In the genomic region with DNA sequence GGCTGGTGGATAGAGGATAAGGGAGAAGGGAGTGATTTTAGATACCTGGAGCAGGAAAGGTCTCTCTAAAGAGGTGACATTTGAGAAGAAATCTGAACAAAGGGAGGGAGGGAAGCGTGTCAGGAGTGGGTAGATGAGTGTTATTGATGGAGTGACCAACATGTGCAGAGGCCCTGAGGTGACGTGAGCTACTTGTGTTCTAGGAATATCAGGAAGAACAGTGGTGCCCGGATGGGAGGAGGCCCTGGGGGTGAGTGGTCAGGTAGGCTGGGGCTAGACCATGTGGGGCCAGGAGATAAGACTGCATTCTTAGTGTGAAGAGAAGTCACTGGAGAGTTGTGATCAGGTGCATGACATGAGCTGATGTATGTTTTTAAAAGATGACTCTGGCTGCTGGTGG, we compare ENCODE assay signal across 1 cellular context.
A peak's percentile ranks its signal among the peaks of the same experiment; 100 is the strongest.
TF ChIP-seq lines count a peak whose summit lies in the region.

No MANE protein-coding gene starts in this region.

TF ChIP-seq in K562, 482 proteins besides CTCF, POLR2A, EP300 and RAD21 (continued from another document and continues in another):
- TF ChIP-seq, protein P1, sequence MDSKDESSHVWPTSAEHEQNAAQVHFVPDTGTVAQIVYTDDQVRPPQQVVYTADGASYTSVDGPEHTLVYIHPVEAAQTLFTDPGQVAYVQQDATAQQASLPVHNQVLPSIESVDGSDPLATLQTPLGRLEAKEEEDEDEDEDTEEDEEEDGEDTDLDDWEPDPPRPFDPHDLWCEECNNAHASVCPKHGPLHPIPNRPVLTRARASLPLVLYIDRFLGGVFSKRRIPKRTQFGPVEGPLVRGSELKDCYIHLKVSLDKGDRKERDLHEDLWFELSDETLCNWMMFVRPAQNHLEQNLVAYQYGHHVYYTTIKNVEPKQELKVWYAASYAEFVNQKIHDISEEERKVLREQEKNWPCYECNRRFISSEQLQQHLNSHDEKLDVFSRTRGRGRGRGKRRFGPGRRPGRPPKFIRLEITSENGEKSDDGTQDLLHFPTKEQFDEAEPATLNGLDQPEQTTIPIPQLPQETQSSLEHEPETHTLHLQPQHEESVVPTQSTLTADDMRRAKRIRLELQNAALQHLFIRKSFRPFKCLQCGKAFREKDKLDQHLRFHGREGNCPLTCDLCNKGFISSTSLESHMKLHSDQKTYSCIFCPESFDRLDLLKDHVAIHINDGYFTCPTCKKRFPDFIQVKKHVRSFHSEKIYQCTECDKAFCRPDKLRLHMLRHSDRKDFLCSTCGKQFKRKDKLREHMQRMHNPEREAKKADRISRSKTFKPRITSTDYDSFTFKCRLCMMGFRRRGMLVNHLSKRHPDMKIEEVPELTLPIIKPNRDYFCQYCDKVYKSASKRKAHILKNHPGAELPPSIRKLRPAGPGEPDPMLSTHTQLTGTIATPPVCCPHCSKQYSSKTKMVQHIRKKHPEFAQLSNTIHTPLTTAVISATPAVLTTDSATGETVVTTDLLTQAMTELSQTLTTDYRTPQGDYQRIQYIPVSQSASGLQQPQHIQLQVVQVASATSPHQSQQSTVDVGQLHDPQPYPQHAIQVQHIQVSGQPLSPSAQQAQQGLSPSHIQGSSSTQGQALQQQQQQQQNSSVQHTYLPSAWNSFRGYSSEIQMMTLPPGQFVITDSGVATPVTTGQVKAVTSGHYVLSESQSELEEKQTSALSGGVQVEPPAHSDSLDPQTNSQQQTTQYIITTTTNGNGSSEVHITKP (IDR thresholded peaks at IDR 0.05; ENCODE audit: partially characterized antibody) = no peak
- no peak for TF ChIP-seq HOXB6 (CRISPR knock-in tag; IDR thresholded peaks at IDR 0.05; ENCODE audit: borderline replicate concordance)
- TF ChIP-seq MYNN (IDR thresholded peaks at IDR 0.05) = peak; percentile 68; the same call in 1 of the 2 replicates
- no peak for TF ChIP-seq MYNN (CRISPR knock-in tag; IDR thresholded peaks at IDR 0.05)
- no peak for TF ChIP-seq SMAD2 (IDR thresholded peaks at IDR 0.05; ENCODE audit: low read depth, low read length)
- TF ChIP-seq, protein P2, sequence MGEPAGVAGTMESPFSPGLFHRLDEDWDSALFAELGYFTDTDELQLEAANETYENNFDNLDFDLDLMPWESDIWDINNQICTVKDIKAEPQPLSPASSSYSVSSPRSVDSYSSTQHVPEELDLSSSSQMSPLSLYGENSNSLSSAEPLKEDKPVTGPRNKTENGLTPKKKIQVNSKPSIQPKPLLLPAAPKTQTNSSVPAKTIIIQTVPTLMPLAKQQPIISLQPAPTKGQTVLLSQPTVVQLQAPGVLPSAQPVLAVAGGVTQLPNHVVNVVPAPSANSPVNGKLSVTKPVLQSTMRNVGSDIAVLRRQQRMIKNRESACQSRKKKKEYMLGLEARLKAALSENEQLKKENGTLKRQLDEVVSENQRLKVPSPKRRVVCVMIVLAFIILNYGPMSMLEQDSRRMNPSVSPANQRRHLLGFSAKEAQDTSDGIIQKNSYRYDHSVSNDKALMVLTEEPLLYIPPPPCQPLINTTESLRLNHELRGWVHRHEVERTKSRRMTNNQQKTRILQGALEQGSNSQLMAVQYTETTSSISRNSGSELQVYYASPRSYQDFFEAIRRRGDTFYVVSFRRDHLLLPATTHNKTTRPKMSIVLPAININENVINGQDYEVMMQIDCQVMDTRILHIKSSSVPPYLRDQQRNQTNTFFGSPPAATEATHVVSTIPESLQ (CRISPR knock-in tag; IDR thresholded peaks at IDR 0.05) = no peak
- TF ChIP-seq STAG1 (CRISPR knock-in tag; IDR thresholded peaks at IDR 0.05; ENCODE audit: borderline replicate concordance) = no peak
- no peak for TF ChIP-seq ZNF316 (IDR thresholded peaks at IDR 0.05)
- TF ChIP-seq, protein P3, sequence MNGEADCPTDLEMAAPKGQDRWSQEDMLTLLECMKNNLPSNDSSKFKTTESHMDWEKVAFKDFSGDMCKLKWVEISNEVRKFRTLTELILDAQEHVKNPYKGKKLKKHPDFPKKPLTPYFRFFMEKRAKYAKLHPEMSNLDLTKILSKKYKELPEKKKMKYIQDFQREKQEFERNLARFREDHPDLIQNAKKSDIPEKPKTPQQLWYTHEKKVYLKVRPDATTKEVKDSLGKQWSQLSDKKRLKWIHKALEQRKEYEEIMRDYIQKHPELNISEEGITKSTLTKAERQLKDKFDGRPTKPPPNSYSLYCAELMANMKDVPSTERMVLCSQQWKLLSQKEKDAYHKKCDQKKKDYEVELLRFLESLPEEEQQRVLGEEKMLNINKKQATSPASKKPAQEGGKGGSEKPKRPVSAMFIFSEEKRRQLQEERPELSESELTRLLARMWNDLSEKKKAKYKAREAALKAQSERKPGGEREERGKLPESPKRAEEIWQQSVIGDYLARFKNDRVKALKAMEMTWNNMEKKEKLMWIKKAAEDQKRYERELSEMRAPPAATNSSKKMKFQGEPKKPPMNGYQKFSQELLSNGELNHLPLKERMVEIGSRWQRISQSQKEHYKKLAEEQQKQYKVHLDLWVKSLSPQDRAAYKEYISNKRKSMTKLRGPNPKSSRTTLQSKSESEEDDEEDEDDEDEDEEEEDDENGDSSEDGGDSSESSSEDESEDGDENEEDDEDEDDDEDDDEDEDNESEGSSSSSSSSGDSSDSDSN (IDR thresholded peaks at IDR 0.05; ENCODE audit: borderline replicate concordance in 1 of 2, low read depth in 2 of 2, low read length in 2 of 2) = no peak
- no peak for TF ChIP-seq ETV6 (IDR thresholded peaks at IDR 0.05; ENCODE audit: borderline replicate concordance in 1 of 2, low read depth in 2 of 2, low read length in 1 of 2)
- TF ChIP-seq ETV6 (CRISPR knock-in tag; IDR thresholded peaks at IDR 0.05; ENCODE audit: borderline replicate concordance) = no peak
- TF ChIP-seq, protein P4, sequence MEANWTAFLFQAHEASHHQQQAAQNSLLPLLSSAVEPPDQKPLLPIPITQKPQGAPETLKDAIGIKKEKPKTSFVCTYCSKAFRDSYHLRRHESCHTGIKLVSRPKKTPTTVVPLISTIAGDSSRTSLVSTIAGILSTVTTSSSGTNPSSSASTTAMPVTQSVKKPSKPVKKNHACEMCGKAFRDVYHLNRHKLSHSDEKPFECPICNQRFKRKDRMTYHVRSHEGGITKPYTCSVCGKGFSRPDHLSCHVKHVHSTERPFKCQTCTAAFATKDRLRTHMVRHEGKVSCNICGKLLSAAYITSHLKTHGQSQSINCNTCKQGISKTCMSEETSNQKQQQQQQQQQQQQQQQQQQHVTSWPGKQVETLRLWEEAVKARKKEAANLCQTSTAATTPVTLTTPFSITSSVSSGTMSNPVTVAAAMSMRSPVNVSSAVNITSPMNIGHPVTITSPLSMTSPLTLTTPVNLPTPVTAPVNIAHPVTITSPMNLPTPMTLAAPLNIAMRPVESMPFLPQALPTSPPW (CRISPR knock-in tag; IDR thresholded peaks at IDR 0.05) = peak; percentile 73
- TF ChIP-seq SREBF1 (IDR thresholded peaks at IDR 0.05; ENCODE audit: borderline replicate concordance, low read depth, low read length) = no peak
- TF ChIP-seq ZNF274 (IDR thresholded peaks at IDR 0.05; ENCODE audit: borderline replicate concordance, low read depth, low read length) = no peak
- TF ChIP-seq BCOR (IDR thresholded peaks at IDR 0.05) = 0 out of 2 replicates have a peak, but pooled peaks have one; percentile 17
- TF ChIP-seq SMAD3 (CRISPR knock-in tag; conservative IDR thresholded peaks at IDR 0.05) = no peak
- TF ChIP-seq SMARCB1 (IDR thresholded peaks at IDR 0.05; ENCODE audit: insufficient read length, low read depth) = no peak
- TF ChIP-seq MECOM (CRISPR knock-in tag; IDR thresholded peaks at IDR 0.05) = no peak
- no peak for TF ChIP-seq RFX1 (IDR thresholded peaks at IDR 0.05)
- no peak for TF ChIP-seq IFI16 (CRISPR knock-in tag; IDR thresholded peaks at IDR 0.05)
- TF ChIP-seq TSC22D4 (tag; IDR thresholded peaks at IDR 0.05) = no peak
- TF ChIP-seq CBFA2T3 (IDR thresholded peaks at IDR 0.05) = peak; percentile 95
- TF ChIP-seq, protein P5, sequence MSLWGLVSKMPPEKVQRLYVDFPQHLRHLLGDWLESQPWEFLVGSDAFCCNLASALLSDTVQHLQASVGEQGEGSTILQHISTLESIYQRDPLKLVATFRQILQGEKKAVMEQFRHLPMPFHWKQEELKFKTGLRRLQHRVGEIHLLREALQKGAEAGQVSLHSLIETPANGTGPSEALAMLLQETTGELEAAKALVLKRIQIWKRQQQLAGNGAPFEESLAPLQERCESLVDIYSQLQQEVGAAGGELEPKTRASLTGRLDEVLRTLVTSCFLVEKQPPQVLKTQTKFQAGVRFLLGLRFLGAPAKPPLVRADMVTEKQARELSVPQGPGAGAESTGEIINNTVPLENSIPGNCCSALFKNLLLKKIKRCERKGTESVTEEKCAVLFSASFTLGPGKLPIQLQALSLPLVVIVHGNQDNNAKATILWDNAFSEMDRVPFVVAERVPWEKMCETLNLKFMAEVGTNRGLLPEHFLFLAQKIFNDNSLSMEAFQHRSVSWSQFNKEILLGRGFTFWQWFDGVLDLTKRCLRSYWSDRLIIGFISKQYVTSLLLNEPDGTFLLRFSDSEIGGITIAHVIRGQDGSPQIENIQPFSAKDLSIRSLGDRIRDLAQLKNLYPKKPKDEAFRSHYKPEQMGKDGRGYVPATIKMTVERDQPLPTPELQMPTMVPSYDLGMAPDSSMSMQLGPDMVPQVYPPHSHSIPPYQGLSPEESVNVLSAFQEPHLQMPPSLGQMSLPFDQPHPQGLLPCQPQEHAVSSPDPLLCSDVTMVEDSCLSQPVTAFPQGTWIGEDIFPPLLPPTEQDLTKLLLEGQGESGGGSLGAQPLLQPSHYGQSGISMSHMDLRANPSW (CRISPR knock-in tag; IDR thresholded peaks at IDR 0.05) = no peak
- no peak for TF ChIP-seq WHSC1 (IDR thresholded peaks at IDR 0.05; ENCODE audit: low read length)
- peak; percentile 83 for TF ChIP-seq KLF16 (IDR thresholded peaks at IDR 0.05)
- no peak for TF ChIP-seq ZKSCAN8 (CRISPR knock-in tag; IDR thresholded peaks at IDR 0.05)
- TF ChIP-seq JUN (IDR thresholded peaks at IDR 0.05; ENCODE audit: borderline replicate concordance, low read depth, low read length) = peak; percentile 61; the same call in 1 of the 2 replicates
- no peak for TF ChIP-seq JUN (CRISPR knock-in tag; IDR thresholded peaks at IDR 0.05; ENCODE audit: borderline replicate concordance)
- TF ChIP-seq ARID2 (IDR thresholded peaks at IDR 0.05) = no peak
- TF ChIP-seq KHSRP (IDR thresholded peaks at IDR 0.05) = no peak
- no peak for TF ChIP-seq MIER1 (IDR thresholded peaks at IDR 0.05; ENCODE audit: low read depth)
- no peak for TF ChIP-seq BRCA1 (IDR thresholded peaks at IDR 0.05)
- no peak for TF ChIP-seq BRCA1 (CRISPR knock-in tag; IDR thresholded peaks at IDR 0.05)
- TF ChIP-seq NR1H2 (CRISPR knock-in tag; IDR thresholded peaks at IDR 0.05) = no peak
- no peak for TF ChIP-seq MTF1 (CRISPR knock-in tag; IDR thresholded peaks at IDR 0.05; ENCODE audit: borderline replicate concordance)
- TF ChIP-seq, protein P6, sequence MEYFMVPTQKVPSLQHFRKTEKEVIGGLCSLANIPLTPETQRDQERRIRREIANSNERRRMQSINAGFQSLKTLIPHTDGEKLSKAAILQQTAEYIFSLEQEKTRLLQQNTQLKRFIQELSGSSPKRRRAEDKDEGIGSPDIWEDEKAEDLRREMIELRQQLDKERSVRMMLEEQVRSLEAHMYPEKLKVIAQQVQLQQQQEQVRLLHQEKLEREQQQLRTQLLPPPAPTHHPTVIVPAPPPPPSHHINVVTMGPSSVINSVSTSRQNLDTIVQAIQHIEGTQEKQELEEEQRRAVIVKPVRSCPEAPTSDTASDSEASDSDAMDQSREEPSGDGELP (CRISPR knock-in tag; IDR thresholded peaks at IDR 0.05; ENCODE audit: borderline replicate concordance) = peak; percentile 61; the same call in 1 of the 2 replicates
- no peak for TF ChIP-seq ZFPM2 (CRISPR knock-in tag; IDR thresholded peaks at IDR 0.05)
- TF ChIP-seq LEF1 (IDR thresholded peaks at IDR 0.05) = 0 out of 2 replicates have a peak, but pooled peaks have one; percentile 42
- TF ChIP-seq, protein P7, sequence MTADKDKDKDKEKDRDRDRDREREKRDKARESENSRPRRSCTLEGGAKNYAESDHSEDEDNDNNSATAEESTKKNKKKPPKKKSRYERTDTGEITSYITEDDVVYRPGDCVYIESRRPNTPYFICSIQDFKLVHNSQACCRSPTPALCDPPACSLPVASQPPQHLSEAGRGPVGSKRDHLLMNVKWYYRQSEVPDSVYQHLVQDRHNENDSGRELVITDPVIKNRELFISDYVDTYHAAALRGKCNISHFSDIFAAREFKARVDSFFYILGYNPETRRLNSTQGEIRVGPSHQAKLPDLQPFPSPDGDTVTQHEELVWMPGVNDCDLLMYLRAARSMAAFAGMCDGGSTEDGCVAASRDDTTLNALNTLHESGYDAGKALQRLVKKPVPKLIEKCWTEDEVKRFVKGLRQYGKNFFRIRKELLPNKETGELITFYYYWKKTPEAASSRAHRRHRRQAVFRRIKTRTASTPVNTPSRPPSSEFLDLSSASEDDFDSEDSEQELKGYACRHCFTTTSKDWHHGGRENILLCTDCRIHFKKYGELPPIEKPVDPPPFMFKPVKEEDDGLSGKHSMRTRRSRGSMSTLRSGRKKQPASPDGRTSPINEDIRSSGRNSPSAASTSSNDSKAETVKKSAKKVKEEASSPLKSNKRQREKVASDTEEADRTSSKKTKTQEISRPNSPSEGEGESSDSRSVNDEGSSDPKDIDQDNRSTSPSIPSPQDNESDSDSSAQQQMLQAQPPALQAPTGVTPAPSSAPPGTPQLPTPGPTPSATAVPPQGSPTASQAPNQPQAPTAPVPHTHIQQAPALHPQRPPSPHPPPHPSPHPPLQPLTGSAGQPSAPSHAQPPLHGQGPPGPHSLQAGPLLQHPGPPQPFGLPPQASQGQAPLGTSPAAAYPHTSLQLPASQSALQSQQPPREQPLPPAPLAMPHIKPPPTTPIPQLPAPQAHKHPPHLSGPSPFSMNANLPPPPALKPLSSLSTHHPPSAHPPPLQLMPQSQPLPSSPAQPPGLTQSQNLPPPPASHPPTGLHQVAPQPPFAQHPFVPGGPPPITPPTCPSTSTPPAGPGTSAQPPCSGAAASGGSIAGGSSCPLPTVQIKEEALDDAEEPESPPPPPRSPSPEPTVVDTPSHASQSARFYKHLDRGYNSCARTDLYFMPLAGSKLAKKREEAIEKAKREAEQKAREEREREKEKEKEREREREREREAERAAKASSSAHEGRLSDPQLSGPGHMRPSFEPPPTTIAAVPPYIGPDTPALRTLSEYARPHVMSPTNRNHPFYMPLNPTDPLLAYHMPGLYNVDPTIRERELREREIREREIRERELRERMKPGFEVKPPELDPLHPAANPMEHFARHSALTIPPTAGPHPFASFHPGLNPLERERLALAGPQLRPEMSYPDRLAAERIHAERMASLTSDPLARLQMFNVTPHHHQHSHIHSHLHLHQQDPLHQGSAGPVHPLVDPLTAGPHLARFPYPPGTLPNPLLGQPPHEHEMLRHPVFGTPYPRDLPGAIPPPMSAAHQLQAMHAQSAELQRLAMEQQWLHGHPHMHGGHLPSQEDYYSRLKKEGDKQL (CRISPR knock-in tag; IDR thresholded peaks at IDR 0.05; ENCODE audit: borderline replicate concordance) = no peak
- no peak for TF ChIP-seq XRCC3 (IDR thresholded peaks at IDR 0.05)
- TF ChIP-seq CHD1 (IDR thresholded peaks at IDR 0.05; ENCODE audit: low read length) = no peak
- TF ChIP-seq ZFP36 (IDR thresholded peaks at IDR 0.05; ENCODE audit: low read depth, low read length, partially characterized antibody) = no peak
- TF ChIP-seq POLR2B (IDR thresholded peaks at IDR 0.05; ENCODE audit: low read depth, partially characterized antibody) = no peak
- TF ChIP-seq FOXA3 (CRISPR knock-in tag; conservative IDR thresholded peaks at IDR 0.05 in 1 of 2, IDR thresholded peaks at IDR 0.05 in 1 of 2) = no peak
- no peak for TF ChIP-seq ZBED1 (IDR thresholded peaks at IDR 0.05)
- no peak for TF ChIP-seq ZNF239 (CRISPR knock-in tag; IDR thresholded peaks at IDR 0.05)
